20 cellular contexts compared by ENCODE assay signal in the genomic region with DNA sequence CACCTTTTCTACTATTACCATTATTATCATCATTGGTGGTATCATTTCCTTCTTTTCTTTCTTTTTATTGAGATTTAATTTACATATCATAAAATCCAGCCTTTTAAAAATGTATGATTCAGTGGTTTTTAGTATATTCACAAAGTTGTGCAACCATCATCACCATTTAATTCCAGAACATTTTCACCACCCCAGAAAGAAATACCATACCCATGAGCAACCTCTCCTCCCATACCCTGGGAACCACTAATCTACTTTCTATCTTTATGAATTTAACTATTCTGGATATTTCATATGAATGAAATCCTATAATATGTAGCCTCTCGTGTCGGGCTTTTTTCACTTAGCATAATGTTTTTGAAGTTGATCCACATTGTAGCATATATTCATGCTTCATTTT. TPM values are rescaled to one million over a fixed set of nuclear protein-coding genes. Genes with fewer than 3 reads are reported as not detected.
DNase-seq lines count a peak whose midpoint lies in the region; FAIRE-seq and TF ChIP-seq lines count a peak whose summit lies in the region.
"Had no signal": no experiment of that assay in that cellular context is flagged by ENCODE, and none has a peak within 500 bp of the region (broad histone marks: within the 10 kb centered on the region; RNA-seq: fewer than 3 reads in every experiment).

No MANE protein-coding gene starts in this region.

- TF ChIP-seq POLR2A in breast epithelium (IDR thresholded peaks at IDR 0.05), result no peak

- FAIRE-seq in bronchial epithelial cell (lab: Jason Lieb, UNC), result no peak
- FAIRE-seq: K562 had no signal

- H3K36me3 ChIP-seq in breast epithelium, result no peaks in the 10 kb centered on the region
- H3K36me3 ChIP-seq in bronchial epithelial cell (ENCODE audit: control insufficient read depth, insufficient read depth, low read length), result no peaks in the 10 kb centered on the region
- H3K36me3 ChIP-seq in ascending aorta, result peaks cover 7 to 8% of the 10 kb centered on the region in 2 donors

- no peaks in the 10 kb centered on the region for H3K27me3 Mint-ChIP-seq in MCF 10A (ENCODE audit: insufficient read depth, unreplicated experiment)
- H3K27me3 Mint-ChIP-seq: CD4-positive, alpha-beta T cell had no signal

- H3K27me3 ChIP-seq in breast epithelium (no peaks in the 10 kb centered on the region), bronchial epithelial cell (ENCODE audit: control insufficient read depth, insufficient read depth, low read length) (no peaks in the 10 kb centered on the region), ascending aorta (no peaks in the 10 kb centered on the region)
- H3K27me3 ChIP-seq: tibial artery had no signal

- peak; percentile 52 for DNase-seq in MCF 10A (ENCODE audit: unreplicated experiment)
- DNase-seq in breast epithelium (ENCODE audit: low spot score in 2 of 2), result no peak
- DNase-seq in bronchial epithelial cell (ENCODE audit: low read depth), result peak; percentile 87
- DNase-seq in foreskin fibroblast, result peak; percentile 63 to 81
- DNase-seq in ascending aorta (ENCODE audit: low spot score in 2 of 2), result no peak
- DNase-seq in NCI-H526 (lab: John Stamatoyannopoulos, UW), result no peak
- DNase-seq in substantia nigra (lab: John Stamatoyannopoulos, UW), result no peak
- no peak for DNase-seq in SW480 (ENCODE audit: low spot score)
- DNase-seq: activated CD8-positive, alpha-beta memory T cell treated with anti-CD3 and anti-CD28 coated beads for 24 hours; amygdala; CD4-positive, alpha-beta T cell; dermis blood vessel endothelial cell; DMS79; NCI-H1417; NCI-H2171 treated with DMSO at 0.1 percent for 48 hours; NK-92 treated with Interleukin-12 subunit alpha and Interleukin-12 subunit beta, amount 100 ng/mL, for 24 hours; tibial artery had no signal

- no peak for TF ChIP-seq CTCF in MCF 10A (IDR thresholded peaks at IDR 0.05; ENCODE audit: unreplicated experiment)
- no peak for TF ChIP-seq CTCF in breast epithelium (IDR thresholded peaks at IDR 0.05)
- no peak for TF ChIP-seq CTCF in bronchial epithelial cell (IDR thresholded peaks at IDR 0.05; ENCODE audit: insufficient read depth, low read length, severe bottlenecking)
- TF ChIP-seq CTCF in foreskin fibroblast (IDR thresholded peaks at IDR 0.05; ENCODE audit: low read depth, low read length), result no peak
- no peak for TF ChIP-seq CTCF in ascending aorta (IDR thresholded peaks at IDR 0.05)

- peaks cover 13% of the 10 kb centered on the region for H3K4me1 Mint-ChIP-seq in MCF 10A (ENCODE audit: insufficient read depth, unreplicated experiment)
- H3K4me1 Mint-ChIP-seq: WTC11 had no signal

- H3K9me3 ChIP-seq in breast epithelium, result no peaks in the 10 kb centered on the region
- H3K9me3 ChIP-seq in ascending aorta, result no peaks in the 10 kb centered on the region
- H3K9me3 ChIP-seq: tibial artery had no signal

- no peak overlapping the region for H3K27ac Mint-ChIP-seq in MCF 10A (ENCODE audit: low read depth, unreplicated experiment)
- H3K27ac Mint-ChIP-seq: CD4-positive, alpha-beta T cell; WTC11 had no signal

- intact Hi-C loops in MCF 10A (cut with micrococcal nuclease), result no loop called here
- intact Hi-C loops in breast epithelium (cut with DNase I; ENCODE audit: low total_unique reads), result no loop called here
- intact Hi-C loops in ascending aorta (cut with DNase I), result no loop called here

- H3K4me1 ChIP-seq in breast epithelium (no peaks in the 10 kb centered on the region), ascending aorta (no peaks in the 10 kb centered on the region)
- H3K4me1 ChIP-seq: tibial artery had no signal

- no peak overlapping the region for H3K27ac ChIP-seq in breast epithelium
- H3K27ac ChIP-seq in ascending aorta, result no peak overlapping the region
- H3K27ac ChIP-seq in substantia nigra (ENCODE audit: low read depth, low read length, poor library complexity, severe bottlenecking), result no peak overlapping the region
- H3K27ac ChIP-seq: 22Rv1, tibial artery had no signal

- CTCF ChIA-PET in MCF 10A (lab: Yijun Ruan, JAX), result interaction anchor here (1.3 kb wide), 1 partner anchor 15 kb away, joined by 9 read pairs; no protein-coding TSS in a partner anchor

- H3K4me3 ChIP-seq in breast epithelium (no peak overlapping the region), bronchial epithelial cell (ENCODE audit: low read depth, low read length) (no peak overlapping the region), foreskin fibroblast (ENCODE audit: low read depth in 1 of 2, low read length in 2 of 2) (no peak overlapping the region), ascending aorta (no peak overlapping the region)
- H3K4me3 ChIP-seq: K562, tibial artery had no signal

- POLR2A ChIA-PET in MCF 10A (lab: Yijun Ruan, JAX), result interaction anchor here (0.5 to 3.1 kb wide), 19 partner anchors 8 to 638 kb away, joined by 3 to 17 read pairs (median 4); a partner anchor contains a TSS

- H3K9me3 Mint-ChIP-seq in MCF 10A (ENCODE audit: unreplicated experiment), result no peaks in the 10 kb centered on the region
- H3K9me3 Mint-ChIP-seq: CD4-positive, alpha-beta T cell; WTC11 had no signal

- no TSS peak for BruUV-seq in MCF 10A (replicated peaks; lab: Mats Ljungman, UMichigan)

- peaks cover 17% of the 10 kb centered on the region for H3K36me3 Mint-ChIP-seq in MCF 10A (ENCODE audit: insufficient read depth, unreplicated experiment)

- peak overlapping the region; percentile 35 for H3K4me3 Mint-ChIP-seq in MCF 10A (ENCODE audit: unreplicated experiment)
- H3K4me3 Mint-ChIP-seq: CD4-positive, alpha-beta T cell; WTC11 had no signal

RNA-seq across cellular contexts. Expression of a gene that starts 29.1 kb away (rescaled TPM):
- total RNA-seq in MCF 10A (2022) (52.7 and 60.7 TPM in 2 replicates), breast epithelium (10 to 100 TPM; 23.2 to 49.8 (median 46.5) TPM), bronchial epithelial cell (77.1 and 90.8 TPM in 2 replicates), ascending aorta (27.8 TPM)

RNA-seq across cellular contexts. Expression of a gene that starts 29.2 kb away (rescaled TPM):
- total RNA-seq in MCF 10A (2022) (4.4 and 5.0 TPM in 2 replicates), breast epithelium (10 to 100 TPM in 1 of 3 donors, 1 to 10 TPM in 1, under 1 TPM in 1; 0.64 to 11.9 (median 6.6) TPM), bronchial epithelial cell (1.1 and 2.9 TPM in 2 replicates), ascending aorta (not detected)

Comparison
In these comparisons a context has a peak if more than half of its experiments do, and no peak if none do; other contexts are left out.
1. DNase-seq: peak in MCF 10A (single experiment), bronchial epithelial cell (single experiment) and foreskin fibroblast (2 of 2); none in breast epithelium (0 of 2), ascending aorta (0 of 2), NCI-H526 (0 of 2), substantia nigra (0 of 49) and SW480 (single experiment).